ENCODE assay signal across 10 cellular contexts in genomic region chr12:99985631-99986030, GRCh38. TPM values are rescaled to one million over a fixed set of nuclear protein-coding genes. Genes with fewer than 3 reads are reported as not detected.
DNase-seq lines count a peak whose midpoint lies in the region; ATAC-seq and TF ChIP-seq lines count a peak whose summit lies in the region.
"Had no signal": no experiment of that assay in that cellular context is flagged by ENCODE, and none has a peak within 500 bp of the region (broad histone marks: within the 10 kb centered on the region; RNA-seq: fewer than 3 reads in every experiment).

No MANE protein-coding gene starts in this region.

- H3K14ac ChIP-seq in IMR-90 (replicated peaks; ENCODE audit: low read depth, low read length) = no peak overlapping the region

- H3K9me2 ChIP-seq in OCI-LY7 (ENCODE audit: insufficient read depth, low read length) = no peaks in the 10 kb centered on the region

- TF ChIP-seq CTCF in AG04450 (IDR thresholded peaks at IDR 0.05; ENCODE audit: low read depth, low read length) (no peak), IMR-90 (conservative IDR thresholded peaks at IDR 0.05; ENCODE audit: low read depth, low read length) (no peak), brain (conservative IDR thresholded peaks at IDR 0.05) (no peak), foreskin keratinocyte (conservative IDR thresholded peaks at IDR 0.05) (no peak), OCI-LY7 (conservative IDR thresholded peaks at IDR 0.05; ENCODE audit: low read length) (no peak)

- H2BK20ac ChIP-seq in IMR-90 (ENCODE audit: low read depth, low read length) = no peak overlapping the region

- H3K4me3 ChIP-seq in AG04450 (ENCODE audit: low read depth, low read length) (peak overlapping the region; percentile 68), IMR-90 (ENCODE audit: insufficient read depth, low read depth, low read length) (no peak overlapping the region), OCI-LY7 (ENCODE audit: low read depth, low read length, poor library complexity, severe bottlenecking) (no peak overlapping the region)

- no peaks in the 10 kb centered on the region for H3K79me1 ChIP-seq in IMR-90 (ENCODE audit: low read depth in 1 of 2, low read length in 2 of 2)

- BruUV-seq in IMR-90 (replicated peaks; lab: Mats Ljungman, UMichigan) (no TSS peak), OCI-LY7 (replicated peaks; lab: Mats Ljungman, UMichigan) (no TSS peak)

- H3K4me2 ChIP-seq in IMR-90 (ENCODE audit: low read depth, low read length) (peak overlapping the region; percentile 78; the same call in 1 of the 2 replicates), OCI-LY7 (ENCODE audit: low read length) (no peak overlapping the region)

- H4K8ac ChIP-seq in IMR-90 (ENCODE audit: low read depth in 2 of 2, low read length in 2 of 2) = no peak overlapping the region

- H3K23ac ChIP-seq in IMR-90 (ENCODE audit: low read depth, low read length) = no peak overlapping the region

- H3K27ac ChIP-seq in AG04450 (ENCODE audit: low read depth, low read length) (no peak overlapping the region), IMR-90 (ENCODE audit: insufficient read depth, low read length) (no peak overlapping the region), foreskin keratinocyte (no peak overlapping the region), OCI-LY7 (ENCODE audit: low read depth, low read length, poor library complexity, severe bottlenecking) (no peak overlapping the region)

- no peak for DNase-seq in AG04450 (ENCODE audit: low read depth, low spot score)
- no peak for DNase-seq in IMR-90
- no peak for DNase-seq in naive thymus-derived CD8-positive, alpha-beta T cell
- no peak for DNase-seq in foreskin keratinocyte
- no peak for DNase-seq in NK-92 treated with Interleukin-12 subunit alpha and Interleukin-12 subunit beta, amount 100 ng/mL, for 24 hours (lab: John Stamatoyannopoulos, UW)
- DNase-seq in OCI-LY7 (ENCODE audit: low spot score) = no peak
- DNase-seq: midbrain, T-helper 9 cell had no signal

- H3K9me3 ChIP-seq in AG04450 (ENCODE audit: control insufficient read depth, insufficient read depth, low read length) (no peaks in the 10 kb centered on the region), IMR-90 (ENCODE audit: control insufficient read depth, insufficient read depth, low read length) (no peaks in the 10 kb centered on the region), OCI-LY7 (ENCODE audit: low read length) (no peaks in the 10 kb centered on the region)

- no peak for TF ChIP-seq RAD21 in IMR-90 (IDR thresholded peaks at IDR 0.05; ENCODE audit: low read length)

- no peak overlapping the region for H3K18ac ChIP-seq in IMR-90 (ENCODE audit: low read depth, low read length)

- H3K27me3 ChIP-seq in AG04450 (ENCODE audit: control insufficient read depth, insufficient read depth, low read length) (peaks cover 9% of the 10 kb centered on the region), IMR-90 (ENCODE audit: control insufficient read depth, insufficient read depth, low read length) (peaks cover 5% of the 10 kb centered on the region), foreskin keratinocyte (peaks cover 47% of the 10 kb centered on the region)

- H4K20me1 ChIP-seq in IMR-90 (ENCODE audit: insufficient read depth, low read length) (no peaks in the 10 kb centered on the region), OCI-LY7 (ENCODE audit: insufficient read depth, low read length) (no peaks in the 10 kb centered on the region)

- H3K4me1 ChIP-seq in IMR-90 (ENCODE audit: control insufficient read depth, insufficient read depth, low read length) (no peaks in the 10 kb centered on the region), foreskin keratinocyte (no peaks in the 10 kb centered on the region), OCI-LY7 (ENCODE audit: insufficient read depth, low read length, poor library complexity, severe bottlenecking) (no peaks in the 10 kb centered on the region)

- H3K4ac ChIP-seq in IMR-90 (ENCODE audit: low read depth, low read length) = no peak overlapping the region

- H3K36me3 ChIP-seq in IMR-90 (ENCODE audit: control insufficient read depth, insufficient read depth, low read length) (no peaks in the 10 kb centered on the region), OCI-LY7 (ENCODE audit: insufficient read depth, low read length) (no peaks in the 10 kb centered on the region)

- H3K4me1 Mint-ChIP-seq in brain = peaks cover 49% of the 10 kb centered on the region
- peaks cover 2 to 13% (median 11%) of the 10 kb centered on the region in 4 donors for H3K4me1 Mint-ChIP-seq in naive thymus-derived CD8-positive, alpha-beta T cell

- H3K9ac ChIP-seq in IMR-90 (ENCODE audit: low read depth, low read length) = no peak overlapping the region

- H3K9me3 Mint-ChIP-seq in brain = peaks cover 0 to 4% (median 0%) of the 10 kb centered on the region in 5 experiments
- no peaks in the 10 kb centered on the region for H3K9me3 Mint-ChIP-seq in naive thymus-derived CD8-positive, alpha-beta T cell

- H2AFZ ChIP-seq in IMR-90 (replicated peaks; ENCODE audit: low read length, poor library complexity) (no peak overlapping the region), OCI-LY7 (ENCODE audit: low read length) (no peak overlapping the region)

- dilution Hi-C loops in IMR-90 (cut with HindIII; ENCODE audit: low sequenced_read_pairs, unreplicated experiment) = no loop called here

- no peak overlapping the region for H2AK9ac ChIP-seq in IMR-90 (replicated peaks; ENCODE audit: low read depth, low read length, poor library complexity)

- WGBS in IMR-90 (ENCODE audit: extremely low coverage in 2 of 2, insufficient read length in 1 of 2), 2 experiments = no CpG with 5 or more reads among the region's 3 CpGs

- no peak overlapping the region for H3K56ac ChIP-seq in IMR-90 (ENCODE audit: extremely low read depth, insufficient read depth, low read length)

- TF ChIP-seq POLR2A in IMR-90 (IDR thresholded peaks at IDR 0.05; ENCODE audit: low read depth, low read length) = no peak

- H3K79me2 ChIP-seq in OCI-LY7 (ENCODE audit: insufficient read depth, low read depth, low read length) = no peaks in the 10 kb centered on the region

- no peaks in the 10 kb centered on the region for H3K36me3 Mint-ChIP-seq in brain
- peaks cover 0 to 16% (median 0%) of the 10 kb centered on the region in 3 donors for H3K36me3 Mint-ChIP-seq in naive thymus-derived CD8-positive, alpha-beta T cell

- intact Hi-C loops in IMR-90 (cut with micrococcal nuclease) = no loop called here
- intact Hi-C loops in OCI-LY7 (cut with micrococcal nuclease; ENCODE audit: unreplicated experiment) = no loop called here

- H2BK120ac ChIP-seq in IMR-90 (ENCODE audit: low read depth, low read length) = no peak overlapping the region

- H3K27ac Mint-ChIP-seq in brain = peak overlapping the region; percentile 81 to 94 (median 92)
- no peak overlapping the region for H3K27ac Mint-ChIP-seq in naive thymus-derived CD8-positive, alpha-beta T cell

- H2BK15ac ChIP-seq in IMR-90 (ENCODE audit: low read depth, low read length) = no peak overlapping the region

- no peak overlapping the region for H2AK5ac ChIP-seq in IMR-90 (ENCODE audit: low read depth, low read length)

- H3K9me1 ChIP-seq in IMR-90 (ENCODE audit: insufficient read depth, low read length) = no peaks in the 10 kb centered on the region

- in situ Hi-C loops in IMR-90 (cut with MboI; ENCODE audit: low sequenced_read_pairs) = no loop called here

- peaks cover 24% of the 10 kb centered on the region for H3K27me3 Mint-ChIP-seq in brain
- peaks cover 31 to 68% (median 40%) of the 10 kb centered on the region in 5 donors for H3K27me3 Mint-ChIP-seq in naive thymus-derived CD8-positive, alpha-beta T cell

- H4K91ac ChIP-seq in IMR-90 (ENCODE audit: insufficient read depth, low read depth, low read length) = no peak overlapping the region

- H4K5ac ChIP-seq in IMR-90 (ENCODE audit: low read depth, low read length) = no peak overlapping the region

- POLR2A ChIA-PET in AG04450 (lab: Yijun Ruan, JAX) = no interaction called here
- POLR2A ChIA-PET in IMR-90 (lab: Charles Lee; ENCODE audit: unreplicated experiment) = no interaction called here
- POLR2A ChIA-PET in naive thymus-derived CD8-positive, alpha-beta T cell (lab: Charles Lee) = no interaction called here
- POLR2A ChIA-PET in OCI-LY7 (lab: Charles Lee) = no interaction called here

- H3K4me3 Mint-ChIP-seq in brain = peak overlapping the region; percentile 91 to 96 (median 91)
- peak overlapping the region in 9 of 10 donors; percentile 0 to 66 (median 50) for H3K4me3 Mint-ChIP-seq in naive thymus-derived CD8-positive, alpha-beta T cell

- CTCF ChIA-PET in AG04450 (lab: Charles Lee) = no interaction called here
- CTCF ChIA-PET in IMR-90 (lab: Yijun Ruan, JAX) = no interaction called here
- CTCF ChIA-PET in OCI-LY7 (lab: Charles Lee; ENCODE audit: unreplicated experiment) = no interaction called here

- ATAC-seq in IMR-90 (ENCODE audit: low read depth) (no peak), HG02798 (IDR thresholded peaks at IDR 0.05; ENCODE audit: poor library complexity, unreplicated experiment) (no peak), foreskin keratinocyte (no peak)
- ATAC-seq in naive thymus-derived CD8-positive, alpha-beta T cell = no peak

- no peak overlapping the region for H2BK5ac ChIP-seq in IMR-90 (ENCODE audit: low read depth, low read length, poor library complexity, severe bottlenecking)

TF ChIP-seq in IMR-90, 13 proteins besides CTCF, POLR2A, EP300 and RAD21 (continues in another document):
- no peak for TF ChIP-seq RCOR1 (IDR thresholded peaks at IDR 0.05; ENCODE audit: insufficient replicate concordance, low read length)
- no peak for TF ChIP-seq CEBPB (IDR thresholded peaks at IDR 0.05; ENCODE audit: low read depth, low read length)
- TF ChIP-seq BHLHE40 (IDR thresholded peaks at IDR 0.05; ENCODE audit: low read depth, low read length) = no peak
- TF ChIP-seq MXI1 (IDR thresholded peaks at IDR 0.05; ENCODE audit: borderline replicate concordance, low read depth, low read length) = no peak
- TF ChIP-seq NFE2L2 (IDR thresholded peaks at IDR 0.05; ENCODE audit: low read depth, low read length) = no peak

RNA-seq across cellular contexts. Expression of gene ANKS1B, which starts 0.9 kb away (rescaled TPM):
- polyA plus RNA-seq in AG04450 (2011; rRNA removed) (0.17 and 0.22 TPM in 2 replicates), IMR-90 (2012; rRNA removed) (0.17 TPM in 1 of 2 replicates, not detected in the other), brain (ENCODE audit: insufficient read depth, low read depth, low replicate concordance) (43.3 TPM), foreskin keratinocyte (not detected in 2 replicates)
- polyA minus RNA-seq in AG04450 (2011; rRNA and poly(A)+ RNA removed) = 0.87 TPM in 1 of 2 replicates, not detected in the other
- total RNA-seq in IMR-90 (2012; rRNA removed) (0.18 and 0.56 TPM in 2 replicates), foreskin keratinocyte (0.11 TPM in 1 of 2 replicates, not detected in the other), OCI-LY7 (2022) (5.4 and 6.0 TPM in 2 replicates)
- 0.05 TPM in 1 of 2 replicates, not detected in the other for polyA plus RNA-seq in IMR-90 (2012; cell fraction: cytosol; rRNA removed)
- 0.05 and 0.37 TPM in 2 replicates for polyA plus RNA-seq in IMR-90 (2012; cell fraction: nucleus; rRNA removed; ENCODE audit: low replicate concordance)
- not detected for total RNA-seq in naive thymus-derived CD8-positive, alpha-beta T cell
- not detected for polyA plus RNA-seq in naive thymus-derived CD8-positive, alpha-beta T cell
- 2.0 and 2.9 TPM in 2 replicates for total RNA-seq in OCI-LY7 (2014; rRNA removed; shearing (Covaris generic))

Comparison
In these comparisons a context has a peak if more than half of its experiments do, and no peak if none do; other contexts are left out.
1. H3K27ac Mint-ChIP-seq: peak in brain (5 of 5); none in naive thymus-derived CD8-positive, alpha-beta T cell (0 of 10).
2. RNA of gene ANKS1B, which starts 0.9 kb away (polyA plus RNA-seq): 43.3 TPM in brain (single experiment); 0.17 to 0.22 TPM in AG04450, 0.05 to 0.37 TPM in IMR-90, not detected in naive thymus-derived CD8-positive, alpha-beta T cell and not detected in foreskin keratinocyte; every median in the first group is over 10 times any median in the second.